ENCODE assay signal across 26 cellular contexts in the genomic region with DNA sequence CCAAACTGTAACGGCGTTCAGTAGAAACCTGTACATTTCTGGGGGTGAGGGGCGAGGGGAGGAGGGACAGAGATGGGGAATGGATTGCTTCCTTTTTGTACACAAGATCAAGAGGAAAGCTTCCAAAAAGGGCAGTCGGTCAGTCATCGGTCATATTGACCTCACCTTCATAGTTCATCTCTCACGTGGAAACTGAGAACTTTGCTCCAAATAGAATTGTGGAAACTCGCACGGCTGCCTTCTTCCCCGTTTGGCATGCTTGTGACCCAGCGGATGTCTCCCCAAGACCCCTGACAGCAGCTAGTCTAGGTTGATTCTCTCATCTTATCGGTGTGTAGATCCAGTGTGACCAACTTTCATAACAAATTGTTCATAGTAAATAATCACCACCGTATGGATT. TPM values are rescaled to one million over a fixed set of nuclear protein-coding genes. Genes with fewer than 3 reads are reported as not detected.
"Had no signal": no experiment of that assay in that cellular context is flagged by ENCODE, and none has a peak within 500 bp of the region (broad histone marks: within the 10 kb centered on the region; RNA-seq: fewer than 3 reads in every experiment).

No MANE protein-coding gene starts in this region.

- H3K27ac Mint-ChIP-seq: immature natural killer cell; naive thymus-derived CD4-positive, alpha-beta T cell; natural killer cell had no signal

- H3K36me3 ChIP-seq: heart left ventricle, left lung, lower lobe of right lung had no signal

- DNase-seq: dermis blood vessel endothelial cell; dorsolateral prefrontal cortex; effector CD4-positive, alpha-beta T cell; effector memory CD4-positive, alpha-beta T cell; foreskin keratinocyte; immature natural killer cell; islet precursor cell; kidney; kidney glomerular epithelial cell; left colon; left lung; lower lobe of right lung; mesenchymal stem cell; midbrain; naive thymus-derived CD4-positive, alpha-beta T cell; natural killer cell had no signal

- H3K4me3 Mint-ChIP-seq: immature natural killer cell; naive thymus-derived CD4-positive, alpha-beta T cell; natural killer cell had no signal

- ATAC-seq: gastroesophageal sphincter; heart left ventricle; left colon; left lung; lower lobe of right lung; naive thymus-derived CD4-positive, alpha-beta T cell; natural killer cell had no signal

- H3K9me3 Mint-ChIP-seq: immature natural killer cell; naive thymus-derived CD4-positive, alpha-beta T cell; natural killer cell had no signal

- H3K27ac ChIP-seq: coronary artery, esophagus muscularis mucosa, foreskin keratinocyte, gastroesophageal sphincter, heart left ventricle, hepatocyte, left lung, lower lobe of right lung had no signal

- H3K4me1 Mint-ChIP-seq: immature natural killer cell; naive thymus-derived CD4-positive, alpha-beta T cell; natural killer cell had no signal

- H3K36me3 Mint-ChIP-seq: natural killer cell had no signal

- H3K4me3 ChIP-seq: coronary artery, esophagus muscularis mucosa, gastroesophageal sphincter, heart left ventricle, hepatocyte, left lung, lower lobe of right lung had no signal

- H3K9me3 ChIP-seq: esophagus muscularis mucosa, gastroesophageal sphincter, heart left ventricle, left lung, lower lobe of right lung had no signal

- H3K27me3 Mint-ChIP-seq: naive thymus-derived CD4-positive, alpha-beta T cell had no signal

- H3K27me3 ChIP-seq: dorsolateral prefrontal cortex, esophagus muscularis mucosa, gastroesophageal sphincter, heart left ventricle, hepatocyte, left lung had no signal

- H3K4me1 ChIP-seq: esophagus muscularis mucosa, gastroesophageal sphincter, heart left ventricle, left lung, lower lobe of right lung had no signal

RNA-seq across cellular contexts. Expression of a gene that starts 47.6 kb away (rescaled TPM):
- total RNA-seq: dermis blood vessel endothelial cell; endothelial cell of umbilical vein; epithelial cell of proximal tubule; esophagus muscularis mucosa; fibroblast of villous mesenchyme; foreskin keratinocyte; left lung; lower lobe of right lung; lung microvascular endothelial cell; mucosa of gallbladder; naive thymus-derived CD4-positive, alpha-beta T cell; natural killer cell had no signal
